In the genomic region with DNA sequence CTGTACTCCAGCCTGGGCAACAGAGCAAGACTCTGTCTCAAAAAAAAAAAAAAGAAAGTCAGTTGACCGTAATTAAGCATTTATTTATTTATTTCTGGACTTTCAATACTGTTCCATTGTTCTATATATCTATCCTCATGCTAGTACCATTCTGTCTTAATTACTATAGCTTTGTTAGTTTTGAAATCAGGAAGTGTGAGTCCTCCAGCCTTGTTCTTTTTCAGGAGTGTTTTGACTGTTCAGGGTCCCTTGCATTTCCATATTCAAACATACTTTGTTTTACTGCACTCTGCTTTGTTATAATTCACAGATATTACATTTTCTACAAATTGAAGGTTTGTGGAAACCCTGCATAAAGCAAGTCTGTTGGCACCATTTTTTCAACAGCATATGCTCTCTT, we compare ENCODE assay signal across 15 cellular contexts.
"Had no signal": no experiment of that assay in that cellular context is flagged by ENCODE, and none has a peak within 500 bp of the region (broad histone marks: within the 10 kb centered on the region; RNA-seq: fewer than 3 reads in every experiment).

No MANE protein-coding gene starts in this region.

- H3K4me1 ChIP-seq: adrenal gland, gastroesophageal sphincter had no signal

- H3K9me3 ChIP-seq: adrenal gland, gastroesophageal sphincter, pancreas, thoracic aorta had no signal

- H3K4me3 Mint-ChIP-seq: activated T-cell treated with anti-CD3 and anti-CD28 coated beads, Interleukin-2, amount 50 U/mL, for 4 hours; endodermal cell; neural crest cell had no signal

- H3K27me3 ChIP-seq: adrenal gland, dorsolateral prefrontal cortex, gastroesophageal sphincter, pancreas had no signal

- H3K9me3 Mint-ChIP-seq: activated T-cell treated with anti-CD3 and anti-CD28 coated beads, Interleukin-2, amount 50 U/mL, for 4 hours; endodermal cell; neural crest cell had no signal

- DNase-seq: activated CD4-positive, alpha-beta T cell treated with anti-CD3 and anti-CD28 coated beads, Interleukin-2, amount 50 U/mL, for 4 hours; activated T-cell treated with anti-CD3 and anti-CD28 coated beads, Interleukin-2, amount 50 U/mL, for 4 hours; adrenal gland; dorsolateral prefrontal cortex; endodermal cell; erythroblast; left cardiac atrium; midbrain; pancreas; stimulated activated CD4-positive, alpha-beta T cell treated with anti-CD3 and anti-CD28 coated beads, Interleukin-1b, Interleukin-23, amount 100 ng/mL, for 48 hours had no signal

- H3K27ac ChIP-seq: adrenal gland, gastroesophageal sphincter, thoracic aorta had no signal

- H3K27ac Mint-ChIP-seq: endodermal cell had no signal

- H3K4me3 ChIP-seq: adrenal gland, dorsolateral prefrontal cortex, gastroesophageal sphincter, lung, pancreas, thoracic aorta had no signal

- ATAC-seq: activated CD4-positive, CD25-positive, alpha-beta regulatory T cell treated with anti-CD3 and anti-CD28 coated beads, Interleukin-2, amount 50 U/mL, for 24 hours; activated T-cell treated with anti-CD3 and anti-CD28 coated beads, Interleukin-2, amount 50 U/mL, for 4 hours; gastroesophageal sphincter; left cardiac atrium; pancreas had no signal
